30 cellular contexts compared by ENCODE assay signal in genomic region chr1:36570478-36571060, GRCh38.
"Had no signal": no experiment of that assay in that cellular context is flagged by ENCODE, and none has a peak within 500 bp of the region (broad histone marks: within the 10 kb centered on the region; RNA-seq: fewer than 3 reads in every experiment).

No MANE protein-coding gene starts in this region.

- H2AFZ ChIP-seq: hepatocyte, neural progenitor cell had no signal

- H3K4me1 Mint-ChIP-seq: activated CD4-positive, alpha-beta memory T cell treated with anti-CD3 and anti-CD28 coated beads, Interleukin-2, amount 10 ng/mL, durations not matched to agents 7 days and 5 days; activated CD4-positive, alpha-beta T cell treated with anti-CD3 and anti-CD28 coated beads, Interleukin-2, amount 10 ng/mL, durations not matched to agents 7 days and 5 days; naive thymus-derived CD8-positive, alpha-beta T cell; neural progenitor cell; stimulated activated memory B cell treated with anti-CD40 and anti-IgM and Interleukin-4, amounts not matched to agents 10 μg/mL and 1 μg/mL and 100 μg/mL, for 72 hours; stimulated activated naive CD8-positive, alpha-beta T cell treated with anti-CD3 and anti-CD28 coated beads, Interleukin-15, amount 100 ng/mL, for 72 hours had no signal

- H3K4me1 ChIP-seq: gastrocnemius medialis had no signal

- H3K27ac ChIP-seq: coronary artery, dorsolateral prefrontal cortex, gastrocnemius medialis, hepatocyte, neural progenitor cell had no signal

- H3K4me2 ChIP-seq: hepatocyte, neural progenitor cell had no signal

- ATAC-seq: gastrocnemius medialis; left colon; naive thymus-derived CD8-positive, alpha-beta T cell; sciatic nerve; stimulated activated memory B cell treated with anti-CD40 and anti-IgM and Interleukin-4, amounts not matched to agents 10 μg/mL and 1 μg/mL and 100 μg/mL, for 72 hours; stimulated activated naive CD8-positive, alpha-beta T cell treated with anti-CD3 and anti-CD28 coated beads, Interleukin-15, amount 100 ng/mL, for 72 hours; WTC11 had no signal

- H3K27ac Mint-ChIP-seq: activated CD4-positive, alpha-beta memory T cell treated with anti-CD3 and anti-CD28 coated beads, Interleukin-2, amount 10 ng/mL, durations not matched to agents 7 days and 5 days; activated CD4-positive, alpha-beta T cell treated with anti-CD3 and anti-CD28 coated beads, Interleukin-2, amount 10 ng/mL, durations not matched to agents 7 days and 5 days; activated naive CD8-positive, alpha-beta T cell; activated T-cell treated with anti-CD3 and anti-CD28 coated beads, Interleukin-2, amount 50 U/mL, for 24 hours; naive thymus-derived CD8-positive, alpha-beta T cell; neural progenitor cell; stimulated activated memory B cell treated with anti-CD40 and anti-IgM and Interleukin-4, amounts not matched to agents 10 μg/mL and 1 μg/mL and 100 μg/mL, for 72 hours; stimulated activated naive CD8-positive, alpha-beta T cell treated with anti-CD3 and anti-CD28 coated beads, Interleukin-15, amount 100 ng/mL, for 72 hours; WTC11 had no signal

- H3K36me3 ChIP-seq: gastrocnemius medialis, neural progenitor cell had no signal

- H3K9ac ChIP-seq: neural progenitor cell had no signal

- H3K9me3 Mint-ChIP-seq: activated CD4-positive, alpha-beta memory T cell treated with anti-CD3 and anti-CD28 coated beads, Interleukin-2, amount 10 ng/mL, durations not matched to agents 7 days and 5 days; activated CD4-positive, alpha-beta T cell treated with anti-CD3 and anti-CD28 coated beads, Interleukin-2, amount 10 ng/mL, durations not matched to agents 7 days and 5 days; activated T-cell treated with anti-CD3 and anti-CD28 coated beads, Interleukin-2, amount 50 U/mL, for 24 hours; naive thymus-derived CD8-positive, alpha-beta T cell; neural progenitor cell; stimulated activated memory B cell treated with anti-CD40 and anti-IgM and Interleukin-4, amounts not matched to agents 10 μg/mL and 1 μg/mL and 100 μg/mL, for 72 hours; stimulated activated naive CD8-positive, alpha-beta T cell treated with anti-CD3 and anti-CD28 coated beads, Interleukin-15, amount 100 ng/mL, for 72 hours; WTC11 had no signal

- DNase-seq: activated CD4-positive, alpha-beta memory T cell treated with anti-CD3 and anti-CD28 coated beads, Interleukin-2, amount 10 ng/mL, durations not matched to agents 7 days and 5 days; activated CD4-positive, alpha-beta T cell treated with anti-CD3 and anti-CD28 coated beads for 1 hour; activated CD4-positive, alpha-beta T cell treated with anti-CD3 and anti-CD28 coated beads, Interleukin-2, amount 10 ng/mL, durations not matched to agents 7 days and 5 days; activated CD8-positive, alpha-beta memory T cell treated with anti-CD3 and anti-CD28 coated beads, Interleukin-2, amount 50 U/mL, for 48 hours; activated T-cell treated with anti-CD3 and anti-CD28 coated beads, Interleukin-2, amount 50 U/mL, for 24 hours; anterior cingulate cortex; cerebellar nuclear complex; effector memory CD4-positive, alpha-beta T cell; erythroblast; gastrocnemius medialis; kidney; left colon; mesenchymal stem cell; naive thymus-derived CD8-positive, alpha-beta T cell; retina; small intestine; stimulated activated CD4-positive, alpha-beta T cell treated with anti-CD3 and anti-CD28 coated beads, Interleukin-1b, Interleukin-23, amount 100 ng/mL, for 48 hours; stimulated activated CD4-positive, alpha-beta T cell treated with anti-CD3 and anti-CD28 coated beads, Interleukin-4, amount 100 ng/mL, for 4 hours; stimulated activated CD8-positive, alpha-beta memory T cell treated with anti-CD3 and anti-CD28 coated beads, Interleukin-4, amount 100 ng/mL, for 48 hours; stimulated activated naive CD8-positive, alpha-beta T cell treated with anti-CD3 and anti-CD28 coated beads, Interleukin-15, amount 100 ng/mL, for 72 hours; substantia nigra; T-helper 2 cell had no signal

- H3K9me3 ChIP-seq: gastrocnemius medialis had no signal

- H3K4me3 ChIP-seq: coronary artery, dorsolateral prefrontal cortex, gastrocnemius medialis, hepatocyte, neural progenitor cell had no signal

- H3K4me3 Mint-ChIP-seq: activated CD4-positive, alpha-beta memory T cell treated with anti-CD3 and anti-CD28 coated beads, Interleukin-2, amount 10 ng/mL, durations not matched to agents 7 days and 5 days; activated CD4-positive, alpha-beta T cell treated with anti-CD3 and anti-CD28 coated beads, Interleukin-2, amount 10 ng/mL, durations not matched to agents 7 days and 5 days; activated naive CD8-positive, alpha-beta T cell; activated T-cell treated with anti-CD3 and anti-CD28 coated beads, Interleukin-2, amount 50 U/mL, for 24 hours; naive thymus-derived CD8-positive, alpha-beta T cell; neural progenitor cell; stimulated activated memory B cell treated with anti-CD40 and anti-IgM and Interleukin-4, amounts not matched to agents 10 μg/mL and 1 μg/mL and 100 μg/mL, for 72 hours; stimulated activated naive CD8-positive, alpha-beta T cell treated with anti-CD3 and anti-CD28 coated beads, Interleukin-15, amount 100 ng/mL, for 72 hours; WTC11 had no signal

- H3K36me3 Mint-ChIP-seq: activated naive CD8-positive, alpha-beta T cell; naive thymus-derived CD8-positive, alpha-beta T cell; neural progenitor cell; stimulated activated memory B cell treated with anti-CD40 and anti-IgM and Interleukin-4, amounts not matched to agents 10 μg/mL and 1 μg/mL and 100 μg/mL, for 72 hours; WTC11 had no signal
